In genomic region chr17:56793506-56793905, GRCh38 we compare ENCODE assay signal across 19 cellular contexts.
"Had no signal": no experiment of that assay in that cellular context is flagged by ENCODE, and none has a peak within 500 bp of the region (broad histone marks: within the 10 kb centered on the region; RNA-seq: fewer than 3 reads in every experiment).

No MANE protein-coding gene starts in this region.

- H3K27ac ChIP-seq: esophagus squamous epithelium, gastroesophageal sphincter, left ventricle myocardium inferior, right atrium auricular region, sigmoid colon, skin epidermis, suprapubic skin, tibial artery, upper lobe of left lung, uterus had no signal

- H3K4me1 ChIP-seq: esophagus squamous epithelium, gastroesophageal sphincter, left ventricle myocardium inferior, right atrium auricular region, sigmoid colon, suprapubic skin, tibial artery, upper lobe of left lung, uterus had no signal

- H3K9me3 ChIP-seq: esophagus squamous epithelium, gastroesophageal sphincter, left ventricle myocardium inferior, right atrium auricular region, sigmoid colon, suprapubic skin, tibial artery, upper lobe of left lung, uterus had no signal

- FAIRE-seq: keratinocyte had no signal

- H3K4me3 ChIP-seq: esophagus squamous epithelium, gastroesophageal sphincter, left ventricle myocardium inferior, lung, right atrium auricular region, sigmoid colon, skin epidermis, suprapubic skin, tibial artery, upper lobe of left lung, uterus had no signal

- H3K27me3 ChIP-seq: esophagus squamous epithelium, gastroesophageal sphincter, right atrium auricular region, sigmoid colon, suprapubic skin, tibial artery, upper lobe of left lung, uterus had no signal

- DNase-seq: esophagus squamous epithelium; foreskin fibroblast; immature natural killer cell; left ventricle myocardium inferior; mesendoderm; natural killer cell; sigmoid colon; stimulated activated CD4-positive, alpha-beta T cell treated with anti-CD3 and anti-CD28 coated beads, Interleukin-12 subunit alpha, Interleukin-12 subunit beta, amount 100 ng/mL, for 4 hours; stimulated activated CD4-positive, alpha-beta T cell treated with anti-CD3 and anti-CD28 coated beads, Interleukin-2, amount 100 ng/mL, for 48 hours; stimulated activated naive CD8-positive, alpha-beta T cell treated with anti-CD3 and anti-CD28 coated beads, Interleukin-15, Interleukin-2, amounts not matched to agents 100 U/mL and 50 U/mL, for 24 hours; tibial artery; upper lobe of left lung; uterus had no signal

- H3K36me3 ChIP-seq: esophagus squamous epithelium, gastroesophageal sphincter, left ventricle myocardium inferior, right atrium auricular region, sigmoid colon, suprapubic skin, upper lobe of left lung, uterus had no signal

- ATAC-seq: gastroesophageal sphincter; natural killer cell; stimulated activated naive CD8-positive, alpha-beta T cell treated with anti-CD3 and anti-CD28 coated beads, Interleukin-15, Interleukin-2, amounts not matched to agents 100 U/mL and 50 U/mL, for 24 hours had no signal
